8 cellular contexts compared by ENCODE assay signal in genomic region chr5:178625679-178626483, GRCh38. TPM values are rescaled to one million over a fixed set of nuclear protein-coding genes. Genes with fewer than 3 reads are reported as not detected.
DNase-seq lines count a peak whose midpoint lies in the region; ATAC-seq, FAIRE-seq and TF ChIP-seq lines count a peak whose summit lies in the region.

No MANE protein-coding gene starts in this region.

- H3K27me3 Mint-ChIP-seq in T-helper 2 cell treated with Interferon-gamma antibody and Interleukin-4, amounts not matched to agents 5 μg/mL and 100 μg/mL, for 36 hours (ENCODE audit: low read depth) = peaks cover 14% of the 10 kb centered on the region

- H3K4me3 Mint-ChIP-seq in T-helper 2 cell treated with Interferon-gamma antibody and Interleukin-4, amounts not matched to agents 5 μg/mL and 100 μg/mL, for 36 hours = peak overlapping the region; percentile 96

- peak overlapping the region; percentile 88 for H3K27ac ChIP-seq in BLaER1
- peak overlapping the region; percentile 95 for H3K27ac ChIP-seq in ovary

- no peak for DNase-seq in GM19239 (ENCODE audit: insufficient read length, low spot score)
- no peak for DNase-seq in T-helper 2 cell treated with Interferon-gamma antibody and Interleukin-4, amounts not matched to agents 5 μg/mL and 100 μg/mL, for 36 hours (ENCODE audit: low spot score)
- DNase-seq in fibroblast of pulmonary artery (ENCODE audit: low read depth) = peak; percentile 63
- DNase-seq in ovary = no peak
- DNase-seq in HTR-8/SVneo (ENCODE audit: insufficient read length, low spot score) = no peak
- DNase-seq in 8988T = no peak

- H4K20me1 ChIP-seq in BLaER1 = peaks cover 33% of the 10 kb centered on the region

- no peaks in the 10 kb centered on the region for H3K27me3 ChIP-seq in BLaER1
- no peaks in the 10 kb centered on the region for H3K27me3 ChIP-seq in ovary

- H3K9me3 ChIP-seq in BLaER1 = no peaks in the 10 kb centered on the region
- H3K9me3 ChIP-seq in ovary = no peaks in the 10 kb centered on the region

- H3K36me3 Mint-ChIP-seq in T-helper 2 cell treated with Interferon-gamma antibody and Interleukin-4, amounts not matched to agents 5 μg/mL and 100 μg/mL, for 36 hours (ENCODE audit: low read depth) = peaks cover 22% of the 10 kb centered on the region

- peak; percentile 25 for ATAC-seq in HG03280 (IDR thresholded peaks at IDR 0.05; ENCODE audit: unreplicated experiment)

- H3K4me2 ChIP-seq in BLaER1 = peak overlapping the region; percentile 88

- H3K4me1 Mint-ChIP-seq in T-helper 2 cell treated with Interferon-gamma antibody and Interleukin-4, amounts not matched to agents 5 μg/mL and 100 μg/mL, for 36 hours (ENCODE audit: low read depth) = peaks cover 19% of the 10 kb centered on the region

- TF ChIP-seq POLR2A in ovary (IDR thresholded peaks at IDR 0.05) = no peak

- TF ChIP-seq CTCF in fibroblast of pulmonary artery (IDR thresholded peaks at IDR 0.05; ENCODE audit: low read length, missing control alignments) (no peak), ovary (IDR thresholded peaks at IDR 0.05) (no peak)

- peak; percentile 80 for FAIRE-seq in GM19239 (lab: Jason Lieb, UNC)
- no peak for FAIRE-seq in HTR-8/SVneo (lab: Jason Lieb, UNC)

- H3K4me3 ChIP-seq in BLaER1 (peak overlapping the region; percentile 78), fibroblast of pulmonary artery (replicated peaks; ENCODE audit: low read depth, low read length) (peak overlapping the region; percentile 97), ovary (peak overlapping the region; percentile 74)

- intact Hi-C loops in ovary (cut with DNase I) = loop anchor here in 1 of 4 donors (5.0 kb wide), 1 partner anchor 236 kb away; no protein-coding TSS in a partner anchor

- peaks cover 25% of the 10 kb centered on the region for H3K36me3 ChIP-seq in BLaER1
- H3K36me3 ChIP-seq in ovary = no peaks in the 10 kb centered on the region

- H3K4me1 ChIP-seq in BLaER1 (peaks cover 28% of the 10 kb centered on the region), ovary (ENCODE audit: insufficient read depth) (peaks cover 3% of the 10 kb centered on the region)

- whole genome bisulfite sequencing in ovary, 3 donors = 0 to 1% (median 0%) methylated on average over 23 of the region's 23 CpGs

- H3K9ac ChIP-seq in BLaER1 = peak overlapping the region; percentile 91

- H3K9me3 Mint-ChIP-seq in T-helper 2 cell treated with Interferon-gamma antibody and Interleukin-4, amounts not matched to agents 5 μg/mL and 100 μg/mL, for 36 hours = peaks cover 6% of the 10 kb centered on the region

- peak overlapping the region; percentile 100 for H3K27ac Mint-ChIP-seq in T-helper 2 cell treated with Interferon-gamma antibody and Interleukin-4, amounts not matched to agents 5 μg/mL and 100 μg/mL, for 36 hours

- no peak for TF ChIP-seq EP300 in ovary (IDR thresholded peaks at IDR 0.05)

RNA-seq across cellular contexts. Expression of gene CLK4, which starts 1.0 kb away (rescaled TPM):
- total RNA-seq in ovary = 10 to 100 TPM; 21.2 to 40.1 (median 25.5) TPM
- 10 to 100 TPM; 25.4 to 28.4 TPM for polyA plus RNA-seq in ovary

RNA-seq across cellular contexts. Expression of gene COL23A1, which starts 35.7 kb away (rescaled TPM):
- total RNA-seq in ovary = under 1 TPM in 6 of 7 donors, not detected in 1; 0.13 to 0.92 (median 0.54) TPM
- polyA plus RNA-seq in ovary = under 1 TPM; 0.17 to 0.20 TPM
